8 cellular contexts compared by ENCODE assay signal in genomic region chr22:43088616-43088978, GRCh38. TPM values are rescaled to one million over a fixed set of nuclear protein-coding genes. Genes with fewer than 3 reads are reported as not detected.
DNase-seq lines count a peak whose midpoint lies in the region; ATAC-seq and TF ChIP-seq lines count a peak whose summit lies in the region.

No MANE protein-coding gene starts in this region.

- no peaks in the 10 kb centered on the region for H3K9me3 Mint-ChIP-seq in CD8-positive, alpha-beta T cell
- H3K9me3 Mint-ChIP-seq in dendritic cell treated with granulocyte-macrophage colony-stimulating factor and Interleukin-4, amounts not matched to agents 40 ng/mL and 50 ng/mL, for 4 days = no peaks in the 10 kb centered on the region

- H3K36me3 ChIP-seq in CD8-positive, alpha-beta T cell (ENCODE audit: insufficient read depth, low read length) = no peaks in the 10 kb centered on the region
- H3K36me3 ChIP-seq in neuron (ENCODE audit: insufficient read depth, low read length) = peaks cover 7% of the 10 kb centered on the region

- no peak for TF ChIP-seq CTCF in CD8-positive, alpha-beta T cell (IDR thresholded peaks at IDR 0.05)

- H3K36me3 Mint-ChIP-seq in CD8-positive, alpha-beta T cell = peaks cover 10% of the 10 kb centered on the region
- H3K36me3 Mint-ChIP-seq in dendritic cell treated with granulocyte-macrophage colony-stimulating factor and Interleukin-4, amounts not matched to agents 40 ng/mL and 50 ng/mL, for 4 days (ENCODE audit: low read depth) = peaks cover 5% of the 10 kb centered on the region

- peaks cover 25% of the 10 kb centered on the region for H3K4me1 Mint-ChIP-seq in CD8-positive, alpha-beta T cell (ENCODE audit: low read depth)
- peaks cover 29% of the 10 kb centered on the region for H3K4me1 Mint-ChIP-seq in dendritic cell treated with granulocyte-macrophage colony-stimulating factor and Interleukin-4, amounts not matched to agents 40 ng/mL and 50 ng/mL, for 4 days (ENCODE audit: low read depth)

- intact Hi-C loops in CD8-positive, alpha-beta T cell (cut with DNase I, micrococcal nuclease) = loop anchor here in 1 of 2 experiments (2.0 kb wide), 1 partner anchor 232 kb away; the partner anchor contains the start of gene ARFGAP3
- intact Hi-C loops in dendritic cell treated with granulocyte-macrophage colony-stimulating factor and Interleukin-4, amounts not matched to agents 40 ng/mL and 50 ng/mL, for 4 days (cut with micrococcal nuclease) = loop anchor here (10.0 kb wide), 1 partner anchor 94 kb away; no protein-coding TSS in a partner anchor

- peak overlapping the region; percentile 85 for H3K4me3 Mint-ChIP-seq in CD8-positive, alpha-beta T cell
- peak overlapping the region; percentile 80 for H3K4me3 Mint-ChIP-seq in dendritic cell treated with granulocyte-macrophage colony-stimulating factor and Interleukin-4, amounts not matched to agents 40 ng/mL and 50 ng/mL, for 4 days

- ATAC-seq in CD8-positive, alpha-beta T cell = no peak

- H3K27ac ChIP-seq in CD8-positive, alpha-beta T cell (ENCODE audit: low read depth, low read length) = peak overlapping the region; percentile 42

- H2AFZ ChIP-seq in neuron (ENCODE audit: low read depth, low read length) = peak overlapping the region; percentile 61

- peak overlapping the region; percentile 71 for H3K27ac Mint-ChIP-seq in CD8-positive, alpha-beta T cell
- peak overlapping the region; percentile 89 for H3K27ac Mint-ChIP-seq in dendritic cell treated with granulocyte-macrophage colony-stimulating factor and Interleukin-4, amounts not matched to agents 40 ng/mL and 50 ng/mL, for 4 days

- H3K4me3 ChIP-seq in CD8-positive, alpha-beta T cell (ENCODE audit: low read depth, low read length) = peak overlapping the region; percentile 60
- H3K4me3 ChIP-seq in neuron (ENCODE audit: low read length) = peak overlapping the region; percentile 67

- POLR2A ChIA-PET in CD8-positive, alpha-beta T cell (lab: Charles Lee) = no interaction called here

- no peaks in the 10 kb centered on the region for H3K27me3 ChIP-seq in CD8-positive, alpha-beta T cell (ENCODE audit: insufficient read depth, low read length)
- no peaks in the 10 kb centered on the region for H3K27me3 ChIP-seq in neuron (ENCODE audit: insufficient read depth, low read length)

- H3K4me1 ChIP-seq in CD8-positive, alpha-beta T cell (ENCODE audit: insufficient read depth, low read length) = peaks cover 8% of the 10 kb centered on the region
- H3K4me1 ChIP-seq in neuron (ENCODE audit: insufficient read depth, low read length) = peaks cover 4% of the 10 kb centered on the region

- no peak for DNase-seq in CD8-positive, alpha-beta T cell
- peak; percentile 5 for DNase-seq in LHCN-M2 (ENCODE audit: low read depth)
- DNase-seq in NK-92 (lab: John Stamatoyannopoulos, UW; ENCODE audit: unreplicated experiment) = no peak
- DNase-seq in NCI-H1048 (lab: John Stamatoyannopoulos, UW) = no peak
- no peak for DNase-seq in activated CD4-positive, CD25-positive, alpha-beta regulatory T cell (lab: John Stamatoyannopoulos, UW)
- no peak for DNase-seq in stimulated activated CD4-positive, alpha-beta T cell treated with anti-CD3 and anti-CD28 coated beads, Interleukin-4, amount 100 ng/mL, for 1 hour

- no peaks in the 10 kb centered on the region for H3K27me3 Mint-ChIP-seq in CD8-positive, alpha-beta T cell (ENCODE audit: low read depth)
- H3K27me3 Mint-ChIP-seq in dendritic cell treated with granulocyte-macrophage colony-stimulating factor and Interleukin-4, amounts not matched to agents 40 ng/mL and 50 ng/mL, for 4 days = no peaks in the 10 kb centered on the region

- CTCF ChIA-PET in CD8-positive, alpha-beta T cell (lab: Charles Lee) = no interaction called here

- no peaks in the 10 kb centered on the region for H3K9me3 ChIP-seq in CD8-positive, alpha-beta T cell (ENCODE audit: low read length)
- no peaks in the 10 kb centered on the region for H3K9me3 ChIP-seq in neuron (ENCODE audit: low read length)

RNA-seq across cellular contexts. Expression of gene TTLL1, which starts 0.6 kb away (rescaled TPM):
- total RNA-seq in CD8-positive, alpha-beta T cell = 1 to 10 TPM; 3.5 to 3.9 TPM
- total RNA-seq in LHCN-M2 (2014; rRNA removed) = 13.1 and 13.5 TPM in 2 replicates
- polyA plus RNA-seq in LHCN-M2 (2012) = 17.1 TPM

RNA-seq across cellular contexts. Expression of gene BIK, which starts 22.0 kb away (rescaled TPM):
- 1 to 10 TPM; 5.3 to 6.1 TPM for total RNA-seq in CD8-positive, alpha-beta T cell
- not detected in 2 replicates for total RNA-seq in LHCN-M2 (2014; rRNA removed)
- polyA plus RNA-seq in LHCN-M2 (2012) = 0.12 TPM

RNA-seq across cellular contexts. Expression of gene MCAT, which starts 54.6 kb away (rescaled TPM):
- 1 to 10 TPM; 5.9 to 7.8 TPM for total RNA-seq in CD8-positive, alpha-beta T cell
- total RNA-seq in LHCN-M2 (2014; rRNA removed) = 21.1 and 21.7 TPM in 2 replicates
- polyA plus RNA-seq in LHCN-M2 (2012) = 14.8 TPM
